ENCODE assay signal across 18 cellular contexts in the genomic region with DNA sequence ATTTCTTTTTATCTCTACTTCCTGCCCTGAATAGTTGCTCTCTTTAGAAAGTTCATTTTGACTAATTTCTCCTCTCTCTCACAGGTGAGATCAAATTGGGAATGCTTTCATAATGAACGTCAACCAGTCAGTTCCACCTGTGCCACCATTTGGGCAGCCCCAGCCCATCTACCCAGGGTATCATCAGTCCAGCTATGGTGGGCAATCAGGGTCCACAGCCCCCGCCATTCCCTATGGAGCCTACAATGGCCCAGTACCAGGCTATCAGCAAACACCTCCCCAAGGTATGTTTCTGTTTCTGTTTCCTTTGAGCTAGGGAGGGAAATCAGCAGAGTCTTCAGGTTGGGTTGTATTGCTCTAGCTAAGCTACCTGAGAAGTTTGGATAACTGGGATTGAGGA. TPM values are rescaled to one million over a fixed set of nuclear protein-coding genes. Genes with fewer than 3 reads are reported as not detected.
DNase-seq lines count a peak whose midpoint lies in the region; TF ChIP-seq lines count a peak whose summit lies in the region.
"Had no signal": no experiment of that assay in that cellular context is flagged by ENCODE, and none has a peak within 500 bp of the region (broad histone marks: within the 10 kb centered on the region; RNA-seq: fewer than 3 reads in every experiment).

No MANE protein-coding gene starts in this region.

- intact Hi-C loops in MCF 10A (cut with micrococcal nuclease) (no loop called here), breast epithelium (cut with DNase I; ENCODE audit: low total_unique reads) (no loop called here)
- intact Hi-C loops in activated CD4-positive, alpha-beta memory T cell treated with anti-CD3 and anti-CD28 coated beads for 36 hours (cut with micrococcal nuclease) = no loop called here

- no peaks in the 10 kb centered on the region for H3K27me3 Mint-ChIP-seq in MCF 10A (ENCODE audit: insufficient read depth, unreplicated experiment)
- H3K27me3 Mint-ChIP-seq in activated CD4-positive, alpha-beta memory T cell treated with anti-CD3 and anti-CD28 coated beads for 36 hours = no peaks in the 10 kb centered on the region
- peaks cover 15% of the 10 kb centered on the region for H3K27me3 Mint-ChIP-seq in endothelial cell (ENCODE audit: unreplicated experiment)
- H3K27me3 Mint-ChIP-seq in type B pancreatic cell = no peaks in the 10 kb centered on the region

- no peak for DNase-seq in MCF 10A (ENCODE audit: unreplicated experiment)
- DNase-seq in breast epithelium (ENCODE audit: low spot score in 2 of 2) = no peak
- DNase-seq in activated CD4-positive, alpha-beta memory T cell treated with anti-CD3 and anti-CD28 coated beads for 36 hours = no peak
- DNase-seq in endothelial cell (ENCODE audit: low spot score) = no peak
- no peak for DNase-seq in type B pancreatic cell (ENCODE audit: extremely low spot score, unreplicated experiment)
- DNase-seq in DMS79 treated with DMSO at 0.1 percent for 48 hours (lab: John Stamatoyannopoulos, UW) = no peak
- no peak for DNase-seq in hepatic stellate cell (ENCODE audit: low spot score)
- DNase-seq in EL = no peak
- DNase-seq: activated effector memory CD4-positive, alpha-beta T cell treated with anti-CD3 and anti-CD28 coated beads, Interleukin-2, amount 50 U/mL, for 16 hours; body of pancreas; DMS 273 treated with DMSO at 0.1 percent for 48 hours; hippocampal formation; left colon; NCI-H1417; NCI-H2171 treated with DMSO at 0.1 percent for 48 hours; NCI-H774; posterior cingulate gyrus; stomach had no signal

- H3K36me3 Mint-ChIP-seq in MCF 10A (ENCODE audit: insufficient read depth, unreplicated experiment) (peaks cover 76% of the 10 kb centered on the region), endothelial cell (ENCODE audit: low read depth, unreplicated experiment) (peaks cover 25% of the 10 kb centered on the region), type B pancreatic cell (peaks cover 22% of the 10 kb centered on the region)
- H3K36me3 Mint-ChIP-seq in activated CD4-positive, alpha-beta memory T cell treated with anti-CD3 and anti-CD28 coated beads for 36 hours = peaks cover 38% of the 10 kb centered on the region

- POLR2A ChIA-PET in MCF 10A (lab: Yijun Ruan, JAX) = interaction anchor here (0.7 to 1.4 kb wide), 3 partner anchors 17 to 35 kb away, joined by 4 to 5 read pairs (median 4); partner anchors contain the start of gene CHCHD1
- POLR2A ChIA-PET in activated CD4-positive, alpha-beta memory T cell treated with anti-CD3 and anti-CD28 coated beads for 36 hours (lab: Charles Lee) = interaction anchor here (0.9 to 6.6 kb wide), 2 partner anchors 17 to 26 kb away, joined by 4 to 44 read pairs; a partner anchor contains a TSS

- H3K36me3 ChIP-seq in breast epithelium = peaks cover 3% of the 10 kb centered on the region

- no peak for TF ChIP-seq POLR2A in breast epithelium (IDR thresholded peaks at IDR 0.05)

- H3K27ac ChIP-seq in breast epithelium = no peak overlapping the region
- H3K27ac ChIP-seq: body of pancreas, stomach had no signal

- H3K4me3 Mint-ChIP-seq in MCF 10A (ENCODE audit: unreplicated experiment) (peak overlapping the region; percentile 33), endothelial cell (ENCODE audit: unreplicated experiment) (no peak overlapping the region), type B pancreatic cell (peak overlapping the region; percentile 70)
- H3K4me3 Mint-ChIP-seq in activated CD4-positive, alpha-beta memory T cell treated with anti-CD3 and anti-CD28 coated beads for 36 hours = peak overlapping the region; percentile 4

- no peaks in the 10 kb centered on the region for H3K9me3 ChIP-seq in breast epithelium
- H3K9me3 ChIP-seq: body of pancreas, stomach had no signal

- no peaks in the 10 kb centered on the region for H3K27me3 ChIP-seq in breast epithelium
- H3K27me3 ChIP-seq: body of pancreas, stomach had no signal

- no peak overlapping the region for H3K4me3 ChIP-seq in breast epithelium
- H3K4me3 ChIP-seq: body of pancreas, stomach had no signal

- H3K4me1 Mint-ChIP-seq in MCF 10A (ENCODE audit: insufficient read depth, unreplicated experiment) = peaks cover 24% of the 10 kb centered on the region
- H3K4me1 Mint-ChIP-seq in activated CD4-positive, alpha-beta memory T cell treated with anti-CD3 and anti-CD28 coated beads for 36 hours (ENCODE audit: low read depth) = peaks cover 49% of the 10 kb centered on the region
- peaks cover 35% of the 10 kb centered on the region for H3K4me1 Mint-ChIP-seq in endothelial cell (ENCODE audit: unreplicated experiment)
- H3K4me1 Mint-ChIP-seq in type B pancreatic cell (ENCODE audit: unreplicated experiment) = peaks cover 22% of the 10 kb centered on the region

- no peak for TF ChIP-seq CTCF in MCF 10A (IDR thresholded peaks at IDR 0.05; ENCODE audit: unreplicated experiment)
- TF ChIP-seq CTCF in breast epithelium (IDR thresholded peaks at IDR 0.05) = no peak
- no peak for TF ChIP-seq CTCF in endothelial cell (IDR thresholded peaks at IDR 0.05; ENCODE audit: unreplicated experiment)
- no peak for TF ChIP-seq CTCF in type B pancreatic cell (conservative IDR thresholded peaks at IDR 0.05)

- H3K9me3 Mint-ChIP-seq in MCF 10A (ENCODE audit: unreplicated experiment) (no peaks in the 10 kb centered on the region), endothelial cell (ENCODE audit: unreplicated experiment) (no peaks in the 10 kb centered on the region), type B pancreatic cell (no peaks in the 10 kb centered on the region)
- no peaks in the 10 kb centered on the region for H3K9me3 Mint-ChIP-seq in activated CD4-positive, alpha-beta memory T cell treated with anti-CD3 and anti-CD28 coated beads for 36 hours

- BruUV-seq in MCF 10A (replicated peaks; lab: Mats Ljungman, UMichigan) = no TSS peak

- H3K4me1 ChIP-seq in breast epithelium = peaks cover 6 to 23% of the 10 kb centered on the region in 2 donors

- CTCF ChIA-PET in MCF 10A (lab: Yijun Ruan, JAX) = interaction anchor here (0.7 to 1.3 kb wide), 2 partner anchors 16 to 27 kb away, joined by 3 read pairs; no protein-coding TSS in a partner anchor
- CTCF ChIA-PET in activated CD4-positive, alpha-beta memory T cell treated with anti-CD3 and anti-CD28 coated beads for 36 hours (lab: Charles Lee) = interaction anchor here (0.6 kb wide), 1 partner anchor 587 kb away, joined by 3 read pairs; no protein-coding TSS in a partner anchor

- H3K27ac Mint-ChIP-seq in MCF 10A (ENCODE audit: low read depth, unreplicated experiment) (peak overlapping the region; percentile 9), endothelial cell (ENCODE audit: unreplicated experiment) (peak overlapping the region; percentile 52), type B pancreatic cell (no peak overlapping the region)
- peak overlapping the region; percentile 70 for H3K27ac Mint-ChIP-seq in activated CD4-positive, alpha-beta memory T cell treated with anti-CD3 and anti-CD28 coated beads for 36 hours

RNA-seq across cellular contexts. Expression of gene SEC24C, which starts 2.5 kb away (rescaled TPM):
- total RNA-seq in MCF 10A (2022) = 78.0 and 97.9 TPM in 2 replicates
- total RNA-seq in breast epithelium = 10 to 100 TPM; 33.9 to 57.7 (median 50.1) TPM
- 10 to 100 TPM; 88.3 to 90.7 TPM for total RNA-seq in activated CD4-positive, alpha-beta memory T cell treated with anti-CD3 and anti-CD28 coated beads for 36 hours
- 102 TPM for total RNA-seq in endothelial cell (ENCODE audit: unreplicated experiment)
- 75.5 and 90.3 TPM in 2 replicates for total RNA-seq in type B pancreatic cell (ENCODE audit: low replicate concordance)

RNA-seq across cellular contexts. Expression of gene CHCHD1, which starts 35.1 kb away (rescaled TPM):
- total RNA-seq in MCF 10A (2022) (13.1 and 19.5 TPM in 2 replicates), breast epithelium (10 to 100 TPM; 25.1 to 37.0 (median 29.9) TPM), endothelial cell (ENCODE audit: unreplicated experiment) (22.5 TPM), type B pancreatic cell (ENCODE audit: low replicate concordance) (32.6 and 37.1 TPM in 2 replicates)
- 10 to 100 TPM; 35.3 to 37.6 TPM for total RNA-seq in activated CD4-positive, alpha-beta memory T cell treated with anti-CD3 and anti-CD28 coated beads for 36 hours

RNA-seq across cellular contexts. Expression of gene ZSWIM8, which starts 38.7 kb away (rescaled TPM):
- 84.2 and 112 TPM in 2 replicates for total RNA-seq in MCF 10A (2022)
- total RNA-seq in breast epithelium = 10 to 100 TPM; 79.2 to 87.8 (median 84.2) TPM
- total RNA-seq in activated CD4-positive, alpha-beta memory T cell treated with anti-CD3 and anti-CD28 coated beads for 36 hours = 10 to 100 TPM; 45.1 to 46.2 TPM
- 176 TPM for total RNA-seq in endothelial cell (ENCODE audit: unreplicated experiment)
- 131 and 139 TPM in 2 replicates for total RNA-seq in type B pancreatic cell (ENCODE audit: low replicate concordance)

RNA-seq across cellular contexts. Expression of gene AGAP5, which starts 48.8 kb away (rescaled TPM):
- total RNA-seq in MCF 10A (2022) (16.0 and 17.3 TPM in 2 replicates), breast epithelium (10 to 100 TPM in 1 of 3 donors, 1 to 10 TPM in 2; 5.4 to 11.7 (median 7.9) TPM), endothelial cell (ENCODE audit: unreplicated experiment) (8.0 TPM), type B pancreatic cell (ENCODE audit: low replicate concordance) (4.7 and 10.3 TPM in 2 replicates)
- total RNA-seq in activated CD4-positive, alpha-beta memory T cell treated with anti-CD3 and anti-CD28 coated beads for 36 hours = 1 to 10 TPM; 7.1 to 7.7 TPM
